Comparison of ENCODE assay signal across 22 cellular contexts in the genomic region with DNA sequence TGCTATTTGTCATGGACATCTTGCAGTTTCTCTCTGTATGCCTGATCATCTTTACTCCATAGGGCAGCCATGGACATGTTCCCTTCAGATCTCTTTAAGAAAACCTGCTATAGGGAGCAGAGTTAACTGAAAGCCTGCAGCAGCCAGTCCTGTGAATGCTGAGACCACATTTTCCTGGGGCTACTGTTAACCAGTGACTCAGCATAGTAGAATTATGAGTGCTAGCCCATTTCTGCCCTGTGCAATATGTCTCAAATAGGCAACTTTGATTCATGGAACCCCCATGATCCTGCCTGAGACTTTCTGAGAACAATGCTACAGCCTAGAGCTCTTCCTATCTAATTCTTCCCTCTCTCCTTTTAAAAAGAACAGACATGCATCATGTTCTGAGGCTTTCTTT.
DNase-seq lines count a peak whose midpoint lies in the region; ATAC-seq and TF ChIP-seq lines count a peak whose summit lies in the region.
"Had no signal": no experiment of that assay in that cellular context is flagged by ENCODE, and none has a peak within 500 bp of the region (broad histone marks: within the 10 kb centered on the region; RNA-seq: fewer than 3 reads in every experiment).

No MANE protein-coding gene starts in this region.

- ATAC-seq in naive thymus-derived CD8-positive, alpha-beta T cell: no peak
- ATAC-seq in HG02798 (IDR thresholded peaks at IDR 0.05; ENCODE audit: poor library complexity, unreplicated experiment): no peak
- ATAC-seq: heart left ventricle had no signal

- CTCF ChIA-PET in RWPE1 (lab: Yijun Ruan, JAX): no interaction called here
- CTCF ChIA-PET in activated naive CD4-positive, alpha-beta T cell treated with anti-CD3 and anti-CD28 coated beads, Interleukin-2, amount 10 ng/mL, durations not matched to agents 7 days and 5 days (lab: Charles Lee): no interaction called here

- no peak for TF ChIP-seq POLR2A in thyroid gland (IDR thresholded peaks at IDR 0.05)

- H3K36me3 ChIP-seq in thyroid gland: no peaks in the 10 kb centered on the region
- H3K36me3 ChIP-seq: BLaER1 treated with 17β-estradiol and CSF1 and Interleukin-3, amounts not matched to agents 10 nM and 100 nM; heart left ventricle had no signal

- no peaks in the 10 kb centered on the region for H3K4me1 Mint-ChIP-seq in activated naive CD4-positive, alpha-beta T cell treated with anti-CD3 and anti-CD28 coated beads, Interleukin-2, amount 10 ng/mL, durations not matched to agents 7 days and 5 days
- H3K4me1 Mint-ChIP-seq in naive thymus-derived CD8-positive, alpha-beta T cell: no peaks in the 10 kb centered on the region

- H3K9me3 Mint-ChIP-seq in activated naive CD4-positive, alpha-beta T cell treated with anti-CD3 and anti-CD28 coated beads, Interleukin-2, amount 10 ng/mL, durations not matched to agents 7 days and 5 days: no peaks in the 10 kb centered on the region
- peaks cover 0 to 3% (median 0%) of the 10 kb centered on the region in 9 donors for H3K9me3 Mint-ChIP-seq in naive thymus-derived CD8-positive, alpha-beta T cell
- H3K9me3 Mint-ChIP-seq: activated T-cell treated with anti-CD3 and anti-CD28 coated beads, Interleukin-2, amount 50 U/mL, for 24 hours had no signal

- intact Hi-C loops in thyroid gland (cut with DNase I): no loop called here

- H3K27ac ChIP-seq in RWPE1: no peak overlapping the region
- no peak overlapping the region for H3K27ac ChIP-seq in thyroid gland
- H3K27ac ChIP-seq: BLaER1 treated with 17β-estradiol and CSF1 and Interleukin-3, amounts not matched to agents 10 nM and 100 nM; heart left ventricle had no signal

- no peak overlapping the region for H3K27ac Mint-ChIP-seq in activated naive CD4-positive, alpha-beta T cell treated with anti-CD3 and anti-CD28 coated beads, Interleukin-2, amount 10 ng/mL, durations not matched to agents 7 days and 5 days
- H3K27ac Mint-ChIP-seq in naive thymus-derived CD8-positive, alpha-beta T cell: no peak overlapping the region
- H3K27ac Mint-ChIP-seq: activated naive CD8-positive, alpha-beta T cell; activated T-cell treated with anti-CD3 and anti-CD28 coated beads, Interleukin-2, amount 50 U/mL, for 24 hours had no signal

- H3K4me1 ChIP-seq in thyroid gland: no peaks in the 10 kb centered on the region
- H3K4me1 ChIP-seq: BLaER1 treated with 17β-estradiol and CSF1 and Interleukin-3, amounts not matched to agents 10 nM and 100 nM; heart left ventricle had no signal

- no peaks in the 10 kb centered on the region for H3K27me3 Mint-ChIP-seq in activated naive CD4-positive, alpha-beta T cell treated with anti-CD3 and anti-CD28 coated beads, Interleukin-2, amount 10 ng/mL, durations not matched to agents 7 days and 5 days
- H3K27me3 Mint-ChIP-seq in naive thymus-derived CD8-positive, alpha-beta T cell: no peaks in the 10 kb centered on the region
- H3K27me3 Mint-ChIP-seq: activated naive CD8-positive, alpha-beta T cell; activated T-cell treated with anti-CD3 and anti-CD28 coated beads, Interleukin-2, amount 50 U/mL, for 24 hours had no signal

- no peaks in the 10 kb centered on the region for H3K9me3 ChIP-seq in thyroid gland
- H3K9me3 ChIP-seq: BLaER1 treated with 17β-estradiol and CSF1 and Interleukin-3, amounts not matched to agents 10 nM and 100 nM; heart left ventricle had no signal

- no peaks in the 10 kb centered on the region for H3K27me3 ChIP-seq in thyroid gland
- H3K27me3 ChIP-seq: BLaER1 treated with 17β-estradiol and CSF1 and Interleukin-3, amounts not matched to agents 10 nM and 100 nM; heart left ventricle had no signal

- peak; percentile 64 for DNase-seq in EH (ENCODE audit: low read depth)
- peak; percentile 67 for DNase-seq in RWPE1 (ENCODE audit: low spot score)
- peak; percentile 94 for DNase-seq in epithelial cell of esophagus (ENCODE audit: low read depth)
- DNase-seq in myocyte (ENCODE audit: low read depth): peak; percentile 21
- no peak for DNase-seq in thyroid gland
- no peak for DNase-seq in activated naive CD4-positive, alpha-beta T cell treated with anti-CD3 and anti-CD28 coated beads, Interleukin-2, amount 10 ng/mL, durations not matched to agents 7 days and 5 days
- DNase-seq in naive thymus-derived CD8-positive, alpha-beta T cell: no peak
- DNase-seq: activated CD4-positive, alpha-beta T cell treated with anti-CD3 and anti-CD28 coated beads, Interleukin-2, amount 50 U/mL, for 4 hours; activated T-cell treated with anti-CD3 and anti-CD28 coated beads, Interleukin-2, amount 50 U/mL, for 24 hours; cerebellar nuclear complex; DMS153; heart left ventricle; kidney; mesendoderm; NCI-H1048; NCI-H2081 treated with DMSO at 0.1 percent for 48 hours; NCI-H526; OCI-M1; retina had no signal

- POLR2A ChIA-PET in RWPE1 (lab: Yijun Ruan, JAX; ENCODE audit: low non-redundant PET): no interaction called here
- POLR2A ChIA-PET in naive thymus-derived CD8-positive, alpha-beta T cell (lab: Charles Lee): no interaction called here

- H3K4me3 ChIP-seq in epithelial cell of esophagus (ENCODE audit: low read length) (no peak overlapping the region), thyroid gland (replicated peaks in 1 of 3) (no peak overlapping the region)
- H3K4me3 ChIP-seq: BLaER1 treated with 17β-estradiol and CSF1 and Interleukin-3, amounts not matched to agents 10 nM and 100 nM; heart left ventricle had no signal

- H3K4me3 Mint-ChIP-seq in activated naive CD4-positive, alpha-beta T cell treated with anti-CD3 and anti-CD28 coated beads, Interleukin-2, amount 10 ng/mL, durations not matched to agents 7 days and 5 days: no peak overlapping the region
- H3K4me3 Mint-ChIP-seq in naive thymus-derived CD8-positive, alpha-beta T cell: no peak overlapping the region
- H3K4me3 Mint-ChIP-seq: activated naive CD8-positive, alpha-beta T cell; activated T-cell treated with anti-CD3 and anti-CD28 coated beads, Interleukin-2, amount 50 U/mL, for 24 hours had no signal

- TF ChIP-seq CTCF in RWPE1 (conservative IDR thresholded peaks at IDR 0.05; ENCODE audit: low read depth) (no peak), epithelial cell of esophagus (IDR thresholded peaks at IDR 0.05; ENCODE audit: insufficient read depth, low read depth, low read length, missing control alignments) (no peak), thyroid gland (IDR thresholded peaks at IDR 0.05) (no peak)

- no peaks in the 10 kb centered on the region for H3K36me3 Mint-ChIP-seq in activated naive CD4-positive, alpha-beta T cell treated with anti-CD3 and anti-CD28 coated beads, Interleukin-2, amount 10 ng/mL, durations not matched to agents 7 days and 5 days
- no peaks in the 10 kb centered on the region for H3K36me3 Mint-ChIP-seq in naive thymus-derived CD8-positive, alpha-beta T cell
- H3K36me3 Mint-ChIP-seq: activated naive CD8-positive, alpha-beta T cell had no signal

Comparison
In these comparisons a context has a peak if more than half of its experiments do, and no peak if none do; other contexts are left out.
1. DNase-seq: peak in EH (single experiment), RWPE1 (single experiment), epithelial cell of esophagus (single experiment) and myocyte (single experiment); none in thyroid gland (0 of 2), activated naive CD4-positive, alpha-beta T cell treated with anti-CD3 and anti-CD28 coated beads, Interleukin-2, amount 10 ng/mL, durations not matched to agents 7 days and 5 days (single experiment) and naive thymus-derived CD8-positive, alpha-beta T cell (0 of 10).